ENCODE assay signal across 8 cellular contexts in genomic region chr2:24046599-24046929, GRCh38. TPM values are rescaled to one million over a fixed set of nuclear protein-coding genes. Genes with fewer than 3 reads are reported as not detected.
DNase-seq lines count a peak whose midpoint lies in the region; ATAC-seq and TF ChIP-seq lines count a peak whose summit lies in the region.

No MANE protein-coding gene starts in this region.

- intact Hi-C loops in colonic mucosa (cut with DNase I), result no loop called here

- H3K27me3 Mint-ChIP-seq in natural killer cell treated with Interleukin-12 subunit alpha and Interleukin-12 subunit beta and Interleukin-15 and Interleukin-18, amount 100 ng/mL, for 72 hours, result peaks cover 0 to 3% of the 10 kb centered on the region in 2 donors

- peak; percentile 8 for DNase-seq in AG10803 (ENCODE audit: low read depth)
- DNase-seq in Karpas-422, result no peak
- DNase-seq in colonic mucosa, result no peak
- no peak for DNase-seq in natural killer cell treated with Interleukin-12 subunit alpha and Interleukin-12 subunit beta and Interleukin-15 and Interleukin-18, amount 100 ng/mL, for 72 hours (ENCODE audit: low spot score)
- no peak for DNase-seq in kidney glomerular epithelial cell (lab: John Stamatoyannopoulos, UW)
- DNase-seq in HK-2 (ENCODE audit: unreplicated experiment), result no peak
- no peak for DNase-seq in SW 1271 (lab: John Stamatoyannopoulos, UW)

- no peaks in the 10 kb centered on the region for H3K9me2 ChIP-seq in Karpas-422 (replicated peaks; ENCODE audit: insufficient read depth, low read length)

- no peaks in the 10 kb centered on the region for H3K9me3 ChIP-seq in Karpas-422 (ENCODE audit: low read length)
- no peaks in the 10 kb centered on the region for H3K9me3 ChIP-seq in colonic mucosa

- peaks cover 32% of the 10 kb centered on the region for H3K4me1 ChIP-seq in Karpas-422 (ENCODE audit: low read length)
- peaks cover 11% of the 10 kb centered on the region for H3K4me1 ChIP-seq in colonic mucosa

- no peaks in the 10 kb centered on the region for H4K20me1 ChIP-seq in Karpas-422 (ENCODE audit: insufficient read depth, low read depth, low read length)

- ATAC-seq in natural killer cell treated with Interleukin-12 subunit alpha and Interleukin-12 subunit beta and Interleukin-15 and Interleukin-18, amount 100 ng/mL, for 72 hours, result no peak
- ATAC-seq in GM19023 (IDR thresholded peaks at IDR 0.05; ENCODE audit: unreplicated experiment), result no peak

- H3K36me3 Mint-ChIP-seq in natural killer cell treated with Interleukin-12 subunit alpha and Interleukin-12 subunit beta and Interleukin-15 and Interleukin-18, amount 100 ng/mL, for 72 hours, result no peaks in the 10 kb centered on the region

- peak overlapping the region; percentile 90 for H3K4me3 Mint-ChIP-seq in natural killer cell treated with Interleukin-12 subunit alpha and Interleukin-12 subunit beta and Interleukin-15 and Interleukin-18, amount 100 ng/mL, for 72 hours

- H3K36me3 ChIP-seq in Karpas-422 (ENCODE audit: insufficient read depth, low read length), result no peaks in the 10 kb centered on the region
- no peaks in the 10 kb centered on the region for H3K36me3 ChIP-seq in colonic mucosa

- no peaks in the 10 kb centered on the region for H3K9me3 Mint-ChIP-seq in natural killer cell treated with Interleukin-12 subunit alpha and Interleukin-12 subunit beta and Interleukin-15 and Interleukin-18, amount 100 ng/mL, for 72 hours

- H3K27me3 ChIP-seq in Karpas-422 (ENCODE audit: low read length) (no peaks in the 10 kb centered on the region), colonic mucosa (no peaks in the 10 kb centered on the region)

- TF ChIP-seq CTCF in AG10803 (conservative IDR thresholded peaks at IDR 0.05; ENCODE audit: low read length) (no peak), colonic mucosa (IDR thresholded peaks at IDR 0.05) (no peak)

- peak overlapping the region; percentile 82 for H3K4me3 ChIP-seq in AG10803 (ENCODE audit: low read length)
- H3K4me3 ChIP-seq in Karpas-422 (ENCODE audit: low read length), result peak overlapping the region; percentile 100
- peak overlapping the region; percentile 54 for H3K4me3 ChIP-seq in colonic mucosa

- H3K27ac Mint-ChIP-seq in natural killer cell treated with Interleukin-12 subunit alpha and Interleukin-12 subunit beta and Interleukin-15 and Interleukin-18, amount 100 ng/mL, for 72 hours, result peak overlapping the region; percentile 70 to 90

- H3K4me2 ChIP-seq in Karpas-422 (ENCODE audit: low read depth, low read length, poor library complexity, severe bottlenecking), result peak overlapping the region; percentile 99

- H3K9ac ChIP-seq in Karpas-422 (ENCODE audit: low read length) (peak overlapping the region; percentile 98), colonic mucosa (ENCODE audit: low read depth in 2 of 2, low read length in 2 of 2) (peak overlapping the region in 1 of 2 donors; percentile 77)

- peaks cover 42% of the 10 kb centered on the region for H3K79me2 ChIP-seq in Karpas-422 (ENCODE audit: low read length)

- no peak overlapping the region for H2AFZ ChIP-seq in Karpas-422 (ENCODE audit: low read length)

- peaks cover 22 to 28% of the 10 kb centered on the region in 2 donors for H3K4me1 Mint-ChIP-seq in natural killer cell treated with Interleukin-12 subunit alpha and Interleukin-12 subunit beta and Interleukin-15 and Interleukin-18, amount 100 ng/mL, for 72 hours (ENCODE audit: low read depth in 2 of 2)

- 0 out of 2 replicates have a peak overlapping the region, but pooled peaks have one; percentile 39 for H3K27ac ChIP-seq in Karpas-422 (ENCODE audit: low read length)
- peak overlapping the region; percentile 44 for H3K27ac ChIP-seq in colonic mucosa

RNA-seq across cellular contexts. Expression of gene WDCP, which starts 0.6 kb away (rescaled TPM):
- total RNA-seq in Karpas-422 (2014; rRNA removed; shearing (Covaris generic); ENCODE audit: low replicate concordance), result 8.8 and 24.3 TPM in 2 replicates
- 1 to 10 TPM; 4.5 to 6.8 TPM for total RNA-seq in colonic mucosa
- 10 to 100 TPM; 20.8 to 26.3 TPM for total RNA-seq in natural killer cell treated with Interleukin-12 subunit alpha and Interleukin-12 subunit beta and Interleukin-15 and Interleukin-18, amount 100 ng/mL, for 72 hours

RNA-seq across cellular contexts. Expression of gene FKBP1B, which starts 3.0 kb away (rescaled TPM):
- 0.71 and 3.6 TPM in 2 replicates for total RNA-seq in Karpas-422 (2014; rRNA removed; shearing (Covaris generic); ENCODE audit: low replicate concordance)
- 10 to 100 TPM in 1 of 2 donors, 1 to 10 TPM in 1; 8.0 to 11.8 TPM for total RNA-seq in colonic mucosa
- 1 to 10 TPM; 1.6 to 2.4 TPM for total RNA-seq in natural killer cell treated with Interleukin-12 subunit alpha and Interleukin-12 subunit beta and Interleukin-15 and Interleukin-18, amount 100 ng/mL, for 72 hours

RNA-seq across cellular contexts. Expression of gene SF3B6, which starts 29.6 kb away (rescaled TPM):
- total RNA-seq in Karpas-422 (2014; rRNA removed; shearing (Covaris generic); ENCODE audit: low replicate concordance), result 181 and 285 TPM in 2 replicates
- total RNA-seq in colonic mucosa, result 10 to 100 TPM; 86.9 to 90.1 TPM
- 10 to 100 TPM; 83.1 to 85.8 TPM for total RNA-seq in natural killer cell treated with Interleukin-12 subunit alpha and Interleukin-12 subunit beta and Interleukin-15 and Interleukin-18, amount 100 ng/mL, for 72 hours

RNA-seq across cellular contexts. Expression of gene MFSD2B, which starts 36.7 kb away (rescaled TPM):
- not detected in 2 replicates for total RNA-seq in Karpas-422 (2014; rRNA removed; shearing (Covaris generic); ENCODE audit: low replicate concordance)
- under 1 TPM in 1 of 2 donors, not detected in 1; 0.20 TPM for total RNA-seq in colonic mucosa
- total RNA-seq in natural killer cell treated with Interleukin-12 subunit alpha and Interleukin-12 subunit beta and Interleukin-15 and Interleukin-18, amount 100 ng/mL, for 72 hours, result under 1 TPM; 0.21 to 0.75 TPM

RNA-seq across cellular contexts. Expression of gene TP53I3, which starts 38.1 kb away (rescaled TPM):
- total RNA-seq in Karpas-422 (2014; rRNA removed; shearing (Covaris generic); ENCODE audit: low replicate concordance), result 3.4 and 13.5 TPM in 2 replicates
- 10 to 100 TPM; 58.8 to 67.5 TPM for total RNA-seq in colonic mucosa
- 1 to 10 TPM; 4.1 to 5.8 TPM for total RNA-seq in natural killer cell treated with Interleukin-12 subunit alpha and Interleukin-12 subunit beta and Interleukin-15 and Interleukin-18, amount 100 ng/mL, for 72 hours
